In the genomic region with DNA sequence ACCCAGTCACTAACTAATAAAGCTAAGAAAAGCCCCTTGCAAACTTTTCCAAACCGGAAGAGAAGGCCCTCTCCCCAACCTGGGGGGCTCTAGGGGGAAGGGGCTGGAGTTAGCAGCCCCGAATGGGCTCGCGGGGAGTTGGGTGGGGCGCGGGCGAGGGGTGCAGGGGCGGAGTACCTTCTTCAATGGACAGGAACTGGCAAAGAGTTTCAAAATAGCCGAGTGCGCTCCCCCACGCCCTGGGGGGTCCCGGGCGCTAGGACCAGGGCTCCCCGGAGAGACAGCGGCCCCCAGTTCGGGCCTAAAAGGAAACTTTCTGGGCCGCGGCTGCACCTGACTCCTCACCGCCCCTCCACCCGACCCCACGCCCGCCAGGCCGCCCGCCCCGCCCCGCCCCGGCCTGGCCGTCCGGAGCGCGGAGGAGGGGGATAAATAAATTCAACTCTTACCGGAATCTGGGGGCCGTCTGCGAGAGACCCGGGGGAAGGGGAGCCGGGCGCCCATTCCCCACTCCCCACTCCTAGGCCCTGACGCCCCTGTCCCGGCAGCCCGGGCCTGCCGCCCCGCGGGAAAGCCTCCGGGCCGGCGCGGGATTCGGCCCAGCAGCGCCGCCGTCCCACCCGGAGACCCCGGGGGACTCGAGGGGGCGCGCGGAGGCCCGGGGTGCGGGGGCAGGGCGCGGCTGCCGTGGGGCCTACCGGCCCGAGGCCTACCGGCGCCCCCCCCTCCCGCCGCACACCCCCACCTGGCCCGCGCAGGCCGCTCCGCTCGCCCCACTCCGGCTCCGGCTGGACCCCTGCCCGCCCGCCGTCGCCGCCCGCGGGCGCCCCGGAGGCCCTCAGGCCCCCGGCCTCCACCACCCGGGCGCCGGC, we compare ENCODE assay signal across 8 cellular contexts. TPM values are rescaled to one million over a fixed set of nuclear protein-coding genes. Genes with fewer than 3 reads are reported as not detected.
DNase-seq lines count a peak whose midpoint lies in the region; TF ChIP-seq lines count a peak whose summit lies in the region.

No MANE protein-coding gene starts in this region.

- H2AFZ ChIP-seq in H9 (ENCODE audit: low read length): no peak overlapping the region

- no peak overlapping the region for H3K18ac ChIP-seq in H9 (ENCODE audit: insufficient read length, low read depth, low read length)

- peak overlapping the region; percentile 91 for H3K4me2 ChIP-seq in H9 (ENCODE audit: insufficient read depth, insufficient read length, low read length)

- H4K91ac ChIP-seq in H9 (ENCODE audit: insufficient read length, low read depth, low read length): no peak overlapping the region

- H2BK12ac ChIP-seq in H9 (ENCODE audit: insufficient read length, low read depth, low read length): no peak overlapping the region

- no peak overlapping the region for H2BK5ac ChIP-seq in H9 (ENCODE audit: insufficient read length, low read length)

- H2BK15ac ChIP-seq in H9 (ENCODE audit: low read depth, low read length): no peak overlapping the region

- H2BK20ac ChIP-seq in H9 (ENCODE audit: low read depth, low read length, poor library complexity, severe bottlenecking): no peak overlapping the region

- peak overlapping the region; percentile 94 for H3K9ac ChIP-seq in H9 (ENCODE audit: extremely low read depth, insufficient read length, low read length)
- H3K9ac ChIP-seq in mucosa of stomach (ENCODE audit: low read length): peak overlapping the region; percentile 98

- TF ChIP-seq POLR2A in GM15510 (IDR thresholded peaks at IDR 0.05; ENCODE audit: borderline replicate concordance, extremely low read depth, insufficient read length): peak; percentile 23

- H3K27ac Mint-ChIP-seq in H9: peak overlapping the region; percentile 98 to 100 (median 100)
- peak overlapping the region; percentile 99 for H3K27ac Mint-ChIP-seq in stimulated activated naive CD8-positive, alpha-beta T cell treated with anti-CD3 and anti-CD28 coated beads, Interleukin-15, Interleukin-2, amounts not matched to agents 100 ng/mL and 50 ng/mL, for 24 hours

- H3T11ph ChIP-seq in H9 (ENCODE audit: low read length): no peak overlapping the region

- H3K4me3 ChIP-seq in MG63 (peak overlapping the region; percentile 64), epithelial cell of esophagus (ENCODE audit: low read length) (peak overlapping the region; percentile 84), mucosa of stomach (ENCODE audit: low read length) (peak overlapping the region; percentile 98)

- H4K5ac ChIP-seq in H9 (ENCODE audit: insufficient read length, low read depth, low read length): no peak overlapping the region

- no peak overlapping the region for H4K8ac ChIP-seq in H9 (replicated peaks; ENCODE audit: insufficient read length, low read depth, low read length)

- peak overlapping the region; percentile 94 to 96 for H3K4me3 Mint-ChIP-seq in H9
- peak overlapping the region; percentile 98 for H3K4me3 Mint-ChIP-seq in stimulated activated naive CD8-positive, alpha-beta T cell treated with anti-CD3 and anti-CD28 coated beads, Interleukin-15, Interleukin-2, amounts not matched to agents 100 ng/mL and 50 ng/mL, for 24 hours

- H3K27ac ChIP-seq in H9 (ENCODE audit: insufficient read length, low read depth, low read length): peak overlapping the region; percentile 98

- no peaks in the 10 kb centered on the region for H3K27me3 Mint-ChIP-seq in H9 (ENCODE audit: low read depth)
- H3K27me3 Mint-ChIP-seq in stimulated activated naive CD8-positive, alpha-beta T cell treated with anti-CD3 and anti-CD28 coated beads, Interleukin-15, Interleukin-2, amounts not matched to agents 100 ng/mL and 50 ng/mL, for 24 hours: no peaks in the 10 kb centered on the region

- H3K9me3 ChIP-seq in H9 (ENCODE audit: control insufficient read depth, low read depth, low read length) (no peaks in the 10 kb centered on the region), MG63 (no peaks in the 10 kb centered on the region), mucosa of stomach (ENCODE audit: control insufficient read depth, low read length) (no peaks in the 10 kb centered on the region)

- DNase-seq in H9 (peak; percentile 37), MG63 (peak; percentile 57), activated T-cell treated with anti-CD3 and anti-CD28 coated beads for 1 hour (ENCODE audit: low read depth) (peak; percentile 38), epithelial cell of esophagus (ENCODE audit: low read depth) (peak; percentile 30), NCI-H524 treated with DMSO at 0.1 percent for 48 hours (lab: John Stamatoyannopoulos, UW) (no peak)

- peaks cover 18% of the 10 kb centered on the region; the same call in 1 of the 2 replicates for H3K79me2 ChIP-seq in H9 (ENCODE audit: insufficient read depth, low read length)

- H3K9me3 Mint-ChIP-seq in H9: no peaks in the 10 kb centered on the region
- no peaks in the 10 kb centered on the region for H3K9me3 Mint-ChIP-seq in stimulated activated naive CD8-positive, alpha-beta T cell treated with anti-CD3 and anti-CD28 coated beads, Interleukin-15, Interleukin-2, amounts not matched to agents 100 ng/mL and 50 ng/mL, for 24 hours

- no peaks in the 10 kb centered on the region for H4K20me1 ChIP-seq in H9 (ENCODE audit: control insufficient read depth, insufficient read depth, insufficient read length)

- TF ChIP-seq CTCF in H9 (conservative IDR thresholded peaks at IDR 0.05) (no peak), epithelial cell of esophagus (IDR thresholded peaks at IDR 0.05; ENCODE audit: insufficient read depth, low read depth, low read length, missing control alignments) (no peak)

- H2BK120ac ChIP-seq in H9 (ENCODE audit: low read depth, low read length, poor library complexity, severe bottlenecking): no peak overlapping the region

- no CpG with 5 or more reads among the region's 88 CpGs for WGBS in H9 (ENCODE audit: extremely low coverage, insufficient read length, low lambda C conversion rate)

- H3K4me1 Mint-ChIP-seq in H9: peaks cover 23 to 37% of the 10 kb centered on the region in 2 experiments
- H3K4me1 Mint-ChIP-seq in stimulated activated naive CD8-positive, alpha-beta T cell treated with anti-CD3 and anti-CD28 coated beads, Interleukin-15, Interleukin-2, amounts not matched to agents 100 ng/mL and 50 ng/mL, for 24 hours (ENCODE audit: low read depth): peaks cover 57% of the 10 kb centered on the region

- no peaks in the 10 kb centered on the region for H3K23me2 ChIP-seq in H9 (ENCODE audit: insufficient read length, low read depth, low read length, poor library complexity, severe bottlenecking)

- H3K79me1 ChIP-seq in H9 (ENCODE audit: insufficient read depth, low read depth, low read length, poor library complexity, severe bottlenecking): no peaks in the 10 kb centered on the region

- no peak overlapping the region for H3K4ac ChIP-seq in H9 (ENCODE audit: low read depth, low read length)

- no peak overlapping the region for H3K56ac ChIP-seq in H9 (ENCODE audit: insufficient read length, low read depth, low read length)

- H2AK5ac ChIP-seq in H9 (ENCODE audit: insufficient read length, low read length): no peak overlapping the region

- H3K27me3 ChIP-seq in H9 (ENCODE audit: insufficient read depth, low read length): no peaks in the 10 kb centered on the region
- H3K27me3 ChIP-seq in MG63: no peaks in the 10 kb centered on the region
- no peaks in the 10 kb centered on the region for H3K27me3 ChIP-seq in mucosa of stomach (ENCODE audit: control insufficient read depth, insufficient read depth, low read length)

- peak overlapping the region; percentile 81 for H3K14ac ChIP-seq in H9 (ENCODE audit: insufficient read depth, low read length)

- no peak overlapping the region for H3K23ac ChIP-seq in H9 (ENCODE audit: insufficient read length, low read depth, low read length)

- H3K4me1 ChIP-seq in H9 (ENCODE audit: insufficient read depth, low read length) (peaks cover 5% of the 10 kb centered on the region; the same call in 1 of the 2 replicates), mucosa of stomach (ENCODE audit: control insufficient read depth, insufficient read depth, low read length) (peaks cover 1% of the 10 kb centered on the region)

- H3K36me3 ChIP-seq in MG63 (peaks cover 9% of the 10 kb centered on the region), mucosa of stomach (ENCODE audit: control insufficient read depth, insufficient read depth, low read length) (no peaks in the 10 kb centered on the region)

- peaks cover 11 to 29% (median 19%) of the 10 kb centered on the region in 3 experiments; a peak in 6 of 7 replicates for H3K36me3 Mint-ChIP-seq in H9 (ENCODE audit: insufficient read depth in 1 of 3, low read depth in 3 of 3)
- peaks cover 6% of the 10 kb centered on the region for H3K36me3 Mint-ChIP-seq in stimulated activated naive CD8-positive, alpha-beta T cell treated with anti-CD3 and anti-CD28 coated beads, Interleukin-15, Interleukin-2, amounts not matched to agents 100 ng/mL and 50 ng/mL, for 24 hours (ENCODE audit: low read depth)

RNA-seq across cellular contexts. Expression of a gene that starts 0.9 kb away (rescaled TPM):
- 45.7 and 46.0 TPM in 2 replicates for total RNA-seq in H9 (2021)
- 1.1 and 3.5 TPM in 2 replicates for total RNA-seq in MG63 (2014; rRNA removed; shearing (Covaris generic); ENCODE audit: low replicate concordance)

Comparison
In these comparisons a context has a peak if more than half of its experiments do, and no peak if none do; other contexts are left out.
1. RNA of a gene that starts 0.9 kb away (total RNA-seq): 45.7 to 46.0 TPM in H9; 1.1 to 3.5 TPM in MG63; every median in the first group is over 10 times any median in the second.
2. Peak in every context shown above with its lines, with median percentiles within 50 percentile points of each other: H3K4me3 ChIP-seq.